Comparison of ENCODE assay signal across 18 cellular contexts in the genomic region with DNA sequence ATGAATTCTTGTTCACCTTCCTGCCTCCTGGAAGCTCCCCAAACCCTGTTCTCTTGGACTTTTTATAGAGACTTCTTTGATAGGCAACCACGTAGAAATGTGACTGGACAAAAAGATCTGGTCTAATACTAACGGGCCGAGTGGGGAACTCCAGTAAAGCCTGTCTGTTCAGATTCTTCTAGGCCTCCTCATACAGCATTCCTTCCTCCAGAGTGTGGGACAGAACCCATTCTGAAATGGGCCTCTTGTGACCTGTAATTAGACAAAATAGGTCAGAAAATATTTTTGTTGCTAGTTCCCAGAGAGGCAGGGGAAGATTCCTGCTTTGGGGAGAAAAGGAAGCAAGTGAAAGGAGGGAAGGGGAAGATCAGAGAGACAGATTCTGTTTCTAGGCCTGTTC.
"Had no signal": no experiment of that assay in that cellular context is flagged by ENCODE, and none has a peak within 500 bp of the region (broad histone marks: within the 10 kb centered on the region; RNA-seq: fewer than 3 reads in every experiment).

No MANE protein-coding gene starts in this region.

- H3K27me3 ChIP-seq: esophagus muscularis mucosa, gastrocnemius medialis, neutrophil, sigmoid colon, stomach had no signal

- H3K4me3 ChIP-seq: esophagus muscularis mucosa, gastrocnemius medialis, heart right ventricle, lung, mucosa of descending colon, sigmoid colon, skin epidermis, stomach had no signal

- H3K4me1 ChIP-seq: esophagus muscularis mucosa, gastrocnemius medialis, heart right ventricle, sigmoid colon, stomach had no signal

- H3K36me3 ChIP-seq: esophagus muscularis mucosa, gastrocnemius medialis, heart right ventricle, sigmoid colon, stomach had no signal

- H3K4me3 Mint-ChIP-seq: naive thymus-derived CD8-positive, alpha-beta T cell had no signal

- ATAC-seq: gastrocnemius medialis; left cardiac atrium; mucosa of descending colon; naive thymus-derived CD8-positive, alpha-beta T cell had no signal

- H3K36me3 Mint-ChIP-seq: naive thymus-derived CD8-positive, alpha-beta T cell had no signal

- H3K9me3 ChIP-seq: esophagus muscularis mucosa, gastrocnemius medialis, heart right ventricle, mucosa of descending colon, neutrophil, sigmoid colon, stomach had no signal

- DNase-seq: central memory CD4-positive, alpha-beta T cell; cortex of kidney; effector memory CD4-positive, alpha-beta T cell; gastrocnemius medialis; heart right ventricle; left cardiac atrium; left ventricle myocardium superior; mesendoderm; mucosa of descending colon; naive thymus-derived CD8-positive, alpha-beta T cell; sigmoid colon; stimulated activated naive CD4-positive, alpha-beta T cell; stomach had no signal

- H3K27ac ChIP-seq: epithelial cell of prostate, esophagus muscularis mucosa, gastrocnemius medialis, heart right ventricle, neutrophil, sigmoid colon, skin epidermis, stomach had no signal

- H3K4me1 Mint-ChIP-seq: naive thymus-derived CD8-positive, alpha-beta T cell had no signal
